Comparison of ENCODE assay signal across 10 cellular contexts in the genomic region with DNA sequence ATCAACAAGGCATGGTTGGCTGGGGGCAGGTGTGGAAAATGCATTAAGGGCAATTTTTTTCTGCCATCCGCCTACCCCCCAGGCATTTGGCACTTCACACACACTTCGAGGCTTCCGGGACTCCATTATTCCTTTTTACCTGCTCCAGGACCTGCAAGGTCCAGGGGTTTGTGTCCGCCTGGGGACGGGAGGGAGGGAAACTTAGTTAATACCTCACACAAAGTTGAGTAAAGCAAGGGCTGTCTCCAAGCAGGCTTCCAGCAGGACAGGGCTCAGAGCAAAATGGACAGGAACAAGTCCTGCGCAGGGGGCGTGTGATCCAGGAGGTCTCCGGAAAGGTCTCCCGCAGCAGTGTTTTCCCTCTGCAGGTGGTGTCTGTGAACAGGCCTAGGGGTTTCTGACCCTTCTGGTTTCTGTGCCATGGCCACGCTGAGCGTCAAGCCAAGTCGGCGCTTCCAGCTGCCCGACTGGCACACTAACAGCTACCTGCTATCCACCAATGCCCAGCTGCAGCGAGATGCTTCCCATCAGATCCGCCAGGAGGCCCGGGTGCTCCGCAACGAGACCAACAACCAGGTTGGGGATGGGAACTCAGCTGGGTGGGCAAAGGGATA. TPM values are rescaled to one million over a fixed set of nuclear protein-coding genes. Genes with fewer than 3 reads are reported as not detected.
DNase-seq lines count a peak whose midpoint lies in the region; ATAC-seq and TF ChIP-seq lines count a peak whose summit lies in the region.
"Had no signal": no experiment of that assay in that cellular context is flagged by ENCODE, and none has a peak within 500 bp of the region (broad histone marks: within the 10 kb centered on the region; RNA-seq: fewer than 3 reads in every experiment).

No MANE protein-coding gene starts in this region.

- H3K27ac Mint-ChIP-seq in GM23338 = no peak overlapping the region
- H3K27ac Mint-ChIP-seq: activated CD4-positive, alpha-beta memory T cell treated with anti-CD3 and anti-CD28 coated beads, Interleukin-2, amount 10 ng/mL, durations not matched to agents 7 days and 5 days; immature natural killer cell had no signal

- no peaks in the 10 kb centered on the region for H3K9me2 ChIP-seq in GM23338 (ENCODE audit: insufficient read depth)

- H3K79me2 ChIP-seq in GM23338 (replicated peaks; ENCODE audit: insufficient read depth) = peaks cover 5% of the 10 kb centered on the region

- peak; percentile 48 for DNase-seq in GM23338 (ENCODE audit: low spot score)
- no peak for DNase-seq in sigmoid colon
- no peak for DNase-seq in H4 (ENCODE audit: low spot score)
- no peak for DNase-seq in HAP-1 (ENCODE audit: low spot score in 2 of 2)
- DNase-seq: activated CD4-positive, alpha-beta memory T cell treated with anti-CD3 and anti-CD28 coated beads, Interleukin-2, amount 10 ng/mL, durations not matched to agents 7 days and 5 days had no signal

- H3K27me3 Mint-ChIP-seq in GM23338 (ENCODE audit: insufficient read depth, low read depth, poor library complexity) = peaks cover 8% of the 10 kb centered on the region

- peaks cover 12% of the 10 kb centered on the region for H3K4me1 Mint-ChIP-seq in GM23338

- no peak for TF ChIP-seq EP300 in sigmoid colon (IDR thresholded peaks at IDR 0.05)

- ATAC-seq in GM23338 = no peak
- no peak for ATAC-seq in HG02885 (IDR thresholded peaks at IDR 0.05; ENCODE audit: poor library complexity, unreplicated experiment)
- ATAC-seq in HG02571 (IDR thresholded peaks at IDR 0.05; ENCODE audit: unreplicated experiment) = no peak

- H3K4me1 ChIP-seq in GM23338 (ENCODE audit: insufficient read depth) (peaks cover 6% of the 10 kb centered on the region; the same call in 1 of the 2 replicates), sigmoid colon (peaks cover 0 to 26% (median 24%) of the 10 kb centered on the region in 4 donors), HAP-1 (peaks cover 3% of the 10 kb centered on the region)

- 0 out of 2 replicates have a peak, but pooled peaks cover 10% of the 10 kb centered on the region for H3F3A ChIP-seq in GM23338 (replicated peaks; ENCODE audit: low read depth)

- peak overlapping the region; percentile 81 for H3K4me3 ChIP-seq in GM23338
- H3K4me3 ChIP-seq in WI38 (ENCODE audit: low read depth, low read length) = peak overlapping the region; percentile 54
- H3K4me3 ChIP-seq in iPS-11a (ENCODE audit: low read depth, low read length) = peak overlapping the region; percentile 39
- H3K4me3 ChIP-seq in sigmoid colon = peak overlapping the region; percentile 39 to 56 (median 50)
- no peak overlapping the region for H3K4me3 ChIP-seq in HAP-1

- in situ Hi-C loops in HAP-1 (cut with MboI; ENCODE audit: low sequenced_read_pairs) = no loop called here

- peak overlapping the region; percentile 93 for H3K4me2 ChIP-seq in GM23338

- H3K9me3 ChIP-seq in sigmoid colon (no peaks in the 10 kb centered on the region), HAP-1 (no peaks in the 10 kb centered on the region)

- H3K9me3 Mint-ChIP-seq in GM23338 = no peaks in the 10 kb centered on the region
- H3K9me3 Mint-ChIP-seq: activated CD4-positive, alpha-beta memory T cell treated with anti-CD3 and anti-CD28 coated beads, Interleukin-2, amount 10 ng/mL, durations not matched to agents 7 days and 5 days; immature natural killer cell had no signal

- peak overlapping the region; percentile 98 for H2AFZ ChIP-seq in GM23338

- H3K4me3 Mint-ChIP-seq in GM23338 = peak overlapping the region; percentile 71
- H3K4me3 Mint-ChIP-seq: activated CD4-positive, alpha-beta memory T cell treated with anti-CD3 and anti-CD28 coated beads, Interleukin-2, amount 10 ng/mL, durations not matched to agents 7 days and 5 days; immature natural killer cell had no signal

- intact Hi-C loops in sigmoid colon (cut with DNase I) = loop anchor here (5.0 kb wide), 1 partner anchor 152 kb away; the partner anchor contains the start of gene AGO3

- TF ChIP-seq CTCF in GM23338 (conservative IDR thresholded peaks at IDR 0.05; ENCODE audit: low read depth in 2 of 2) = no peak
- no peak for TF ChIP-seq CTCF in WI38 (IDR thresholded peaks at IDR 0.05; ENCODE audit: low read depth, low read length)
- no peak for TF ChIP-seq CTCF in sigmoid colon (IDR thresholded peaks at IDR 0.05)

- no peak for TF ChIP-seq POLR2A in sigmoid colon (IDR thresholded peaks at IDR 0.05)

- H3K36me3 Mint-ChIP-seq in GM23338 (ENCODE audit: low read depth) = peaks cover 3% of the 10 kb centered on the region; the same call in 2 of the 3 replicates
- H3K36me3 Mint-ChIP-seq: immature natural killer cell had no signal

- 52 to 62% methylated on average over 19 of the region's 19 CpGs for WGBS in sigmoid colon, 2 donors

- H3K27ac ChIP-seq in GM23338 (ENCODE audit: low read depth) (no peak overlapping the region), sigmoid colon (peak overlapping the region in 1 of 4 donors; percentile 49)

- H3K27me3 ChIP-seq in GM23338 (ENCODE audit: insufficient read depth) (peaks cover 9% of the 10 kb centered on the region; the same call in 1 of the 2 replicates), sigmoid colon (peaks cover 0 to 12% (median 0%) of the 10 kb centered on the region in 3 donors), HAP-1 (ENCODE audit: low read depth) (no peaks in the 10 kb centered on the region)

- H4K20me1 ChIP-seq in GM23338 (replicated peaks; ENCODE audit: insufficient read depth) = no peaks in the 10 kb centered on the region

- H3K36me3 ChIP-seq in GM23338 (ENCODE audit: insufficient read depth) (no peaks in the 10 kb centered on the region), sigmoid colon (no peaks in the 10 kb centered on the region), HAP-1 (replicated peaks) (peaks cover 4% of the 10 kb centered on the region; the same call in 1 of the 2 replicates)

TF ChIP-seq in GM23338, 12 proteins besides CTCF, POLR2A, EP300 and RAD21 (continues in another document):
- TF ChIP-seq CREB1 (CRISPR knock-in tag; IDR thresholded peaks at IDR 0.05; ENCODE audit: low read depth) = no peak
- no peak for TF ChIP-seq NANOG (IDR thresholded peaks at IDR 0.05; ENCODE audit: borderline replicate concordance)
- TF ChIP-seq EZH2 (IDR thresholded peaks at IDR 0.05; ENCODE audit: low read depth, unreplicated experiment) = no peak

RNA-seq across cellular contexts. Expression of gene TEKT2, which starts 0.7 kb away (rescaled TPM):
- total RNA-seq in GM23338 (2014; rRNA removed; shearing (Covaris generic)) = 0.62 and 0.94 TPM in 2 replicates
- polyA plus RNA-seq in GM23338 (2016; fragmentation: Nextera tagmentation; extraction: Ambion mirVana) (0.24 and 0.36 TPM in 2 replicates), sigmoid colon (under 1 TPM in 1 of 3 donors, not detected in 2; 0.19 TPM)
- under 1 TPM in 1 of 4 donors, not detected in 3; 0.33 TPM for total RNA-seq in sigmoid colon
- total RNA-seq in H4 (2014; rRNA removed; shearing (Covaris generic)) = not detected in 2 replicates
- total RNA-seq: activated CD4-positive, alpha-beta memory T cell treated with anti-CD3 and anti-CD28 coated beads, Interleukin-2, amount 10 ng/mL, durations not matched to agents 7 days and 5 days had no signal
- polyA plus RNA-seq: immature natural killer cell had no signal

RNA-seq across cellular contexts. Expression of gene ADPRS, which starts 4.1 kb away (rescaled TPM):
- total RNA-seq in GM23338 (2014; rRNA removed; shearing (Covaris generic)) = 46.6 and 47.1 TPM in 2 replicates
- polyA plus RNA-seq in GM23338 (2016; fragmentation: Nextera tagmentation; extraction: Ambion mirVana) = 21.5 and 22.6 TPM in 2 replicates
- total RNA-seq in sigmoid colon = 10 to 100 TPM; 24.3 to 49.6 (median 37.0) TPM
- polyA plus RNA-seq in sigmoid colon = 10 to 100 TPM; 21.6 to 30.0 (median 29.6) TPM
- 40.8 and 50.8 TPM in 2 replicates for total RNA-seq in H4 (2014; rRNA removed; shearing (Covaris generic))

RNA-seq across cellular contexts. Expression of gene COL8A2, which starts 40.4 kb away (rescaled TPM):
- 4.9 and 5.0 TPM in 2 replicates for total RNA-seq in GM23338 (2014; rRNA removed; shearing (Covaris generic))
- 0.77 and 0.95 TPM in 2 replicates for polyA plus RNA-seq in GM23338 (2016; fragmentation: Nextera tagmentation; extraction: Ambion mirVana)
- 10 to 100 TPM in 1 of 4 donors, 1 to 10 TPM in 3; 1.8 to 13.0 (median 4.3) TPM for total RNA-seq in sigmoid colon
- polyA plus RNA-seq in sigmoid colon = 1 to 10 TPM in 2 of 3 donors, under 1 TPM in 1; 0.60 to 3.2 (median 2.4) TPM
- 0.08 and 0.88 TPM in 2 replicates for total RNA-seq in H4 (2014; rRNA removed; shearing (Covaris generic))
- total RNA-seq: activated CD4-positive, alpha-beta memory T cell treated with anti-CD3 and anti-CD28 coated beads, Interleukin-2, amount 10 ng/mL, durations not matched to agents 7 days and 5 days had no signal
